8 cellular contexts compared by ENCODE assay signal in the genomic region with DNA sequence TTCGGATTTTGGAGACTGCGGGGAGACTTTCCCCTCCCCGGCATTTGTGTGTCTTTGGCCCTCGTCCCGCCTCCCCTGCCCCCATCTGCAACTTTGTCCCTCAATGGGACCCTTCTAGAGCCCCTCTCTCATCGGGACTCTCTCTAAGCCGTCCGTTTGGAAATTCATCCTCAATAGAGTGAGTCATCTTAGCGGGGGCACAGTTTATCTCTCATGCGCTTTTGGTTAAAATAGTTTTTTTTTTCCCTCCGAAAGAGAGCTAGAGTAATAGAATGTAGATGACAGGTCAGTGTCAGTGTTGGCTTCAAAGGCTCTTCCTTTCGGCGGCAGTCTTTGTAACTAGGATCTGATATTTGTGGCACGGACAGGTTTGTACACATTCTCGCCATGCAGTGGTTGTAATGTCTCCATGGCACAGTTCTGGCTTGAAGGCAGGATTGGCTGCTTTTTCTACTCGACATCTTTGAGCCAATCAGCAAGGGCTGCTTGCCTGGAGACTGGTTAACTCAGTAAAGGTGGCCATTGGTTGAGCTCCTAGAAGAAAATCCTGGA. TPM values are rescaled to one million over a fixed set of nuclear protein-coding genes. Genes with fewer than 3 reads are reported as not detected.
DNase-seq lines count a peak whose midpoint lies in the region; ATAC-seq and TF ChIP-seq lines count a peak whose summit lies in the region.

No MANE protein-coding gene starts in this region.

- peak overlapping the region; percentile 81 for H2AFZ ChIP-seq in OCI-LY7 (ENCODE audit: low read length)

- H3K36me3 ChIP-seq in OCI-LY7 (ENCODE audit: insufficient read depth, low read length) (no peaks in the 10 kb centered on the region), esophagus (ENCODE audit: control insufficient read depth in 2 of 2, insufficient read depth in 2 of 2, low read length in 1 of 2) (no peaks in the 10 kb centered on the region), mucosa of stomach (ENCODE audit: control insufficient read depth, insufficient read depth, low read length) (no peaks in the 10 kb centered on the region)

- TF ChIP-seq CTCF in OCI-LY7 (conservative IDR thresholded peaks at IDR 0.05; ENCODE audit: low read length) = no peak

- H3K9me3 ChIP-seq in OCI-LY7 (ENCODE audit: low read length) (no peaks in the 10 kb centered on the region), esophagus (ENCODE audit: control insufficient read depth in 2 of 2, insufficient read depth in 1 of 2, low read depth in 1 of 2, low read length in 1 of 2) (no peaks in the 10 kb centered on the region), mucosa of stomach (ENCODE audit: control insufficient read depth, low read length) (no peaks in the 10 kb centered on the region)

- H3K4me2 ChIP-seq in OCI-LY7 (ENCODE audit: low read length) = peak overlapping the region; percentile 87

- intact Hi-C loops in OCI-LY7 (cut with micrococcal nuclease; ENCODE audit: unreplicated experiment) = loop anchor here (1.0 to 10.0 kb wide), 8 partner anchors 95 to 665 kb away; a partner anchor contains a TSS

- CTCF ChIA-PET in OCI-LY7 (lab: Charles Lee; ENCODE audit: unreplicated experiment) = interaction anchor here (0.6 to 1.1 kb wide), 2 partner anchors 260 to 267 kb away, joined by 4 to 5 read pairs; no protein-coding TSS in a partner anchor

- no peaks in the 10 kb centered on the region for H3K9me2 ChIP-seq in OCI-LY7 (ENCODE audit: insufficient read depth, low read length)

- H4K20me1 ChIP-seq in OCI-LY7 (ENCODE audit: insufficient read depth, low read length) = no peaks in the 10 kb centered on the region

- no peaks in the 10 kb centered on the region for H3K27me3 ChIP-seq in esophagus (ENCODE audit: control insufficient read depth in 1 of 2, insufficient read depth in 2 of 2, low read length in 2 of 2)
- H3K27me3 ChIP-seq in mucosa of stomach (ENCODE audit: control insufficient read depth, insufficient read depth, low read length) = no peaks in the 10 kb centered on the region

- H3K4me1 ChIP-seq in OCI-LY7 (ENCODE audit: insufficient read depth, low read length, poor library complexity, severe bottlenecking) (peaks cover 38% of the 10 kb centered on the region), esophagus (ENCODE audit: control insufficient read depth in 2 of 2, insufficient read depth in 2 of 2, low read length in 1 of 2) (peaks cover 0 to 2% of the 10 kb centered on the region in 2 donors), mucosa of stomach (ENCODE audit: control insufficient read depth, insufficient read depth, low read length) (peaks cover 8% of the 10 kb centered on the region)

- H3K27ac ChIP-seq in OCI-LY7 (ENCODE audit: low read depth, low read length, poor library complexity, severe bottlenecking) (peak overlapping the region; percentile 79), esophagus (ENCODE audit: low read depth in 2 of 2, low read length in 1 of 2) (peak overlapping the region; percentile 99 to 100)

- ATAC-seq in GM21528 (IDR thresholded peaks at IDR 0.05; ENCODE audit: low FRiP score, unreplicated experiment) = peak; percentile 64

- peak overlapping the region; percentile 79 for H3K4me3 ChIP-seq in OCI-LY7 (ENCODE audit: low read depth, low read length, poor library complexity, severe bottlenecking)
- peak overlapping the region; percentile 81 to 94 for H3K4me3 ChIP-seq in esophagus (ENCODE audit: low read depth in 1 of 2, low read length in 2 of 2)
- H3K4me3 ChIP-seq in mucosa of stomach (ENCODE audit: low read length) = peak overlapping the region; percentile 39

- POLR2A ChIA-PET in OCI-LY7 (lab: Charles Lee) = interaction anchor here (0.6 to 1.6 kb wide), 18 partner anchors 11 to 919 kb away, joined by 3 to 6 read pairs (median 3); no protein-coding TSS in a partner anchor

- BruUV-seq in OCI-LY7 (replicated peaks; lab: Mats Ljungman, UMichigan) = no TSS peak

- WGBS in esophagus, 2 donors = 1% methylated on average over 16 of the region's 16 CpGs

- peaks cover 20% of the 10 kb centered on the region for H3K79me2 ChIP-seq in OCI-LY7 (ENCODE audit: insufficient read depth, low read depth, low read length)

- H3K9ac ChIP-seq in mucosa of stomach (ENCODE audit: low read length) = peak overlapping the region; percentile 93

- DNase-seq in DMS153 (lab: John Stamatoyannopoulos, UW) (peak; percentile 85), HuH-7.5 (ENCODE audit: low spot score) (peak; percentile 84), OCI-LY7 (ENCODE audit: low spot score) (peak; percentile 88)
- peak; percentile 58 for DNase-seq in activated T-cell treated with anti-CD3 and anti-CD28 coated beads, Interleukin-2, amount 50 U/mL, for 1 hour
- DNase-seq in stimulated activated CD8-positive, alpha-beta memory T cell treated with anti-CD3 and anti-CD28 coated beads, Interleukin-7, amount 100 ng/mL, for 48 hours (ENCODE audit: extremely low read depth in 1 of 2, low read depth in 1 of 2) = peak; percentile 29 to 67

RNA-seq across cellular contexts. Expression of a gene that starts 1.0 kb away (rescaled TPM):
- total RNA-seq in OCI-LY7 (2014; rRNA removed; shearing (Covaris generic)) = 11.4 and 12.5 TPM in 2 replicates
- total RNA-seq in OCI-LY7 (2022) = 17.8 and 21.5 TPM in 2 replicates
- 1 to 10 TPM; 1.2 to 1.8 TPM for polyA plus RNA-seq in esophagus

Comparison
In these comparisons a context has a peak if more than half of its experiments do, and no peak if none do; other contexts are left out.
1. Peak in every context shown above with its lines: DNase-seq, ATAC-seq, H3K4me3 ChIP-seq and H3K27ac ChIP-seq.